Comparison of ENCODE assay signal across 21 cellular contexts in the genomic region with DNA sequence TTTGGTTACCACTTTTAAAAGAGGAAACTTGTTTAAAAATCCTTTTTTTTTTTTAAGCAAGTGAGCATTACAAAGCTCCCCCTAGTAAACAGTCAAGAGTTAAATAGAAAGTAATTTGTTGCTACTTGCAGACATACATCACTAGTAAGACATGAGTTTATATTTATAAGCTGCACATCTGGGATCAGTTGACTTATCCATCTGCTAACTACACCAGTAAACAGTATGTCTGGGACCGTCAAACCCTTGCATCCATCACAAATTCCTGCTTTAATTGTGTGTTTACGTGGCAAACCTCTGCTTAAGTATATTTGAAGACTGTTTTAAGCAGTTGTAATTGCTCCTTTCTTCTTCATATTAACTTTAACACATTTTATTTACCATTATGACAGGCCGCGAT.
DNase-seq lines count a peak whose midpoint lies in the region; ATAC-seq and TF ChIP-seq lines count a peak whose summit lies in the region.
"Had no signal": no experiment of that assay in that cellular context is flagged by ENCODE, and none has a peak within 500 bp of the region (broad histone marks: within the 10 kb centered on the region; RNA-seq: fewer than 3 reads in every experiment).

No MANE protein-coding gene starts in this region.

- peak overlapping the region; percentile 66 for H3K9ac ChIP-seq in OCI-LY1 (ENCODE audit: low read length)
- H3K9ac ChIP-seq: BLaER1, GM23248 had no signal

- intact Hi-C loops in vagina (cut with DNase I) (no loop called here), upper lobe of right lung (cut with DNase I) (no loop called here)

- peaks cover 36% of the 10 kb centered on the region for H3K79me2 ChIP-seq in OCI-LY1 (ENCODE audit: insufficient read depth, low read length)

- TF ChIP-seq CTCF in OCI-LY1 (IDR thresholded peaks at IDR 0.05; ENCODE audit: low read length) (no peak), vagina (IDR thresholded peaks at IDR 0.05) (no peak), upper lobe of right lung (IDR thresholded peaks at IDR 0.05) (no peak)

- no peaks in the 10 kb centered on the region for H3F3A ChIP-seq in OCI-LY1 (ENCODE audit: insufficient read depth, low read length)

- no peaks in the 10 kb centered on the region for H3K9me2 ChIP-seq in OCI-LY1 (ENCODE audit: low read depth, low read length)

- ATAC-seq in upper lobe of right lung = no peak
- ATAC-seq: naive thymus-derived CD8-positive, alpha-beta T cell had no signal

- peak; percentile 23 for DNase-seq in fibroblast of the conjunctiva (ENCODE audit: low read depth)
- no peak for DNase-seq in vagina (ENCODE audit: extremely low spot score in 2 of 2)
- DNase-seq in upper lobe of right lung = no peak
- no peak for DNase-seq in NCI-H345 (lab: John Stamatoyannopoulos, UW)
- DNase-seq in activated T-cell treated with anti-CD3 and anti-CD28 coated beads, Interleukin-2, amount 50 U/mL, for 1 hour = no peak
- DNase-seq: activated CD4-positive, alpha-beta T cell treated with anti-CD3 and anti-CD28 coated beads, Interleukin-2, amount 50 U/mL, for 48 hours; activated gamma-delta T cell; COR-L47; DND-41; effector memory CD4-positive, alpha-beta T cell; GM23248; Kasumi-1; naive thymus-derived CD8-positive, alpha-beta T cell; NCI-H1048; NCI-H2029; NCI-H446 treated with DMSO at 0.1 percent for 48 hours had no signal

- H3K27me3 ChIP-seq in OCI-LY1 (ENCODE audit: insufficient read depth, low read length) (no peaks in the 10 kb centered on the region), vagina (no peaks in the 10 kb centered on the region), upper lobe of right lung (no peaks in the 10 kb centered on the region)
- H3K27me3 ChIP-seq: BLaER1, esophagus muscularis mucosa had no signal

- H3K36me3 ChIP-seq in OCI-LY1 (ENCODE audit: insufficient read depth, low read length) (no peaks in the 10 kb centered on the region; the same call in 1 of the 2 replicates), vagina (no peaks in the 10 kb centered on the region), upper lobe of right lung (no peaks in the 10 kb centered on the region)
- H3K36me3 ChIP-seq: esophagus muscularis mucosa had no signal

- H3K4me3 ChIP-seq in GM08714 (ENCODE audit: low read length) (peak overlapping the region; percentile 61; the same call in 1 of the 2 replicates), OCI-LY1 (ENCODE audit: low read depth, low read length, poor library complexity, severe bottlenecking) (peak overlapping the region; percentile 37), vagina (no peak overlapping the region), upper lobe of right lung (no peak overlapping the region)
- H3K4me3 ChIP-seq: BLaER1, esophagus muscularis mucosa, GM23248 had no signal

- H3K9me3 ChIP-seq in OCI-LY1 (ENCODE audit: low read length) (no peaks in the 10 kb centered on the region), vagina (no peaks in the 10 kb centered on the region), upper lobe of right lung (no peaks in the 10 kb centered on the region)
- H3K9me3 ChIP-seq: BLaER1, esophagus muscularis mucosa had no signal

- peak overlapping the region; percentile 98 for H3K27ac ChIP-seq in OCI-LY1 (ENCODE audit: low read depth, low read length, poor library complexity, severe bottlenecking)
- peak overlapping the region; percentile 21 for H3K27ac ChIP-seq in vagina
- H3K27ac ChIP-seq in upper lobe of right lung = no peak overlapping the region
- H3K27ac ChIP-seq: BLaER1, esophagus muscularis mucosa, GM23248, VCaP had no signal

- peak overlapping the region; percentile 63 for H3K4me2 ChIP-seq in OCI-LY1 (ENCODE audit: low read length)
- H3K4me2 ChIP-seq: BLaER1 had no signal

- TF ChIP-seq POLR2A in vagina (IDR thresholded peaks at IDR 0.05) = no peak

- no peak overlapping the region for H2AFZ ChIP-seq in OCI-LY1 (ENCODE audit: low read length)
- H2AFZ ChIP-seq: GM23248 had no signal

- H3K4me1 ChIP-seq in OCI-LY1 (ENCODE audit: insufficient read depth, low read length, severe bottlenecking) = peaks cover 86% of the 10 kb centered on the region
- H3K4me1 ChIP-seq in vagina = peaks cover 12% of the 10 kb centered on the region
- no peaks in the 10 kb centered on the region for H3K4me1 ChIP-seq in upper lobe of right lung

- H4K20me1 ChIP-seq in OCI-LY1 (ENCODE audit: insufficient read depth, low read length) = no peaks in the 10 kb centered on the region

Comparison
In these comparisons a context has a peak if more than half of its experiments do, and no peak if none do; other contexts are left out.
1. H3K4me3 ChIP-seq: peak in GM08714 (single experiment) and OCI-LY1 (single experiment); none in vagina (0 of 2) and upper lobe of right lung (single experiment).